ENCODE assay signal across 17 cellular contexts in genomic region chr1:218553197-218553596, GRCh38.
DNase-seq lines count a peak whose midpoint lies in the region; ATAC-seq, FAIRE-seq and TF ChIP-seq lines count a peak whose summit lies in the region.
"Had no signal": no experiment of that assay in that cellular context is flagged by ENCODE, and none has a peak within 500 bp of the region (broad histone marks: within the 10 kb centered on the region; RNA-seq: fewer than 3 reads in every experiment).

No MANE protein-coding gene starts in this region.

- H3K27me3 ChIP-seq in Panc1 (ENCODE audit: control insufficient read depth, insufficient read depth, low read length): no peaks in the 10 kb centered on the region
- H3K27me3 ChIP-seq: hepatocyte had no signal

- POLR2A ChIA-PET in Panc1 (lab: Charles Lee): no interaction called here

- no peak for FAIRE-seq in GM19239 (lab: Jason Lieb, UNC)
- FAIRE-seq: RCC 7860 had no signal

- H3K4me3 ChIP-seq in AG10803 (ENCODE audit: low read length) (no peak overlapping the region), Panc1 (ENCODE audit: low read depth in 2 of 2, low read length in 2 of 2) (no peak overlapping the region)
- H3K4me3 ChIP-seq: hepatocyte had no signal

- no peaks in the 10 kb centered on the region for H3K9me3 ChIP-seq in Panc1 (ENCODE audit: control insufficient read depth, insufficient read depth, low read depth, low read length)

- intact Hi-C loops in Panc1 (cut with micrococcal nuclease; ENCODE audit: unreplicated experiment): no loop called here

- in situ Hi-C loops in Panc1 (cut with HindIII; ENCODE audit: low pct_unique_long_range_greater_than_20kb, low sequenced_read_pairs): no loop called here

- CTCF ChIA-PET in Panc1 (lab: Charles Lee): no interaction called here

- TF ChIP-seq CTCF in AG10803 (conservative IDR thresholded peaks at IDR 0.05; ENCODE audit: low read length) (peak; percentile 86), Panc1 (IDR thresholded peaks at IDR 0.05) (peak; percentile 44)

- H3K36me3 ChIP-seq in Panc1 (ENCODE audit: control insufficient read depth, insufficient read depth, low read length): no peaks in the 10 kb centered on the region

- ATAC-seq in Panc1: no peak
- ATAC-seq in HG02763 (IDR thresholded peaks at IDR 0.05; ENCODE audit: unreplicated experiment): no peak
- ATAC-seq: left colon had no signal

- no peak overlapping the region for H3K27ac ChIP-seq in Panc1 (ENCODE audit: low read length)
- H3K27ac ChIP-seq: epithelial cell of prostate, hepatocyte had no signal

- peaks cover 1% of the 10 kb centered on the region; the same call in 1 of the 2 replicates for H3K4me1 ChIP-seq in Panc1 (ENCODE audit: control insufficient read depth, insufficient read depth, low read length)

- DNase-seq in AG10803 (ENCODE audit: low read depth) (peak; percentile 69), H4 (ENCODE audit: low spot score) (peak; percentile 46), Panc1 (ENCODE audit: low read depth, low spot score) (no peak), fibroblast of gingiva (ENCODE audit: low read depth) (peak; percentile 35), HK-2 (ENCODE audit: unreplicated experiment) (no peak), DMS79 (lab: John Stamatoyannopoulos, UW) (no peak), GM19239 (ENCODE audit: insufficient read length, low spot score) (no peak)
- DNase-seq: activated CD4-positive, alpha-beta T cell treated with anti-CD3 and anti-CD28 coated beads for 4 hours; activated T-cell treated with anti-CD3 and anti-CD28 coated beads, Interleukin-2, amount 50 U/mL, for 24 hours; GF-D8; left colon; NCI-H1105 treated with DMSO at 0.1 percent for 48 hours; T-helper 1 cell had no signal

- no TSS peak for BruUV-seq in Panc1 (replicated peaks; lab: Mats Ljungman, UMichigan)

Comparison
In these comparisons a context has a peak if more than half of its experiments do, and no peak if none do; other contexts are left out.
1. DNase-seq: peak in AG10803 (single experiment), H4 (single experiment) and fibroblast of gingiva (single experiment); none in Panc1 (single experiment), HK-2 (single experiment), DMS79 (single experiment) and GM19239 (single experiment).